ENCODE assay signal across 16 cellular contexts in the genomic region with DNA sequence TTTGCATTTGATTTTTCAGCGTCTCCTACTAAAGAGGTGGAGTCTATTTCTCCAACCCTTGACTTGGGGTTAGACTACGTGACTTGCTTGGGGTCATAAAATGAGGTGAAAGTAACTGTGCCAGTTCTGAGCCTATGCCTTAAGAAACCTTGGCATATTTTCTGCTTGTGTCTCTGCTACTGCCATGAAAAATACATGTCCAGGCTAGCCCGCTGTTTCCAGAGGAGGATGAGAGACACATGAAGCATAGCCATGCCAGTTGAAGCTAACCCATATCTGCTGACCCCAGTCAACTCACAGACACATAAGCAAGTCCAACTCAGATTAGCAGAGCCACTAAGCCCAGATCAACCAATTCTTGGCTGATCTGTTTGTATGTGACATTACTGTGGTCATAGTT. TPM values are rescaled to one million over a fixed set of nuclear protein-coding genes. Genes with fewer than 3 reads are reported as not detected.
DNase-seq lines count a peak whose midpoint lies in the region; ATAC-seq and TF ChIP-seq lines count a peak whose summit lies in the region.
"Had no signal": no experiment of that assay in that cellular context is flagged by ENCODE, and none has a peak within 500 bp of the region (broad histone marks: within the 10 kb centered on the region; RNA-seq: fewer than 3 reads in every experiment).

No MANE protein-coding gene starts in this region.

- H3K4me1 ChIP-seq in Karpas-422 (ENCODE audit: low read length) (no peaks in the 10 kb centered on the region), osteoblast (ENCODE audit: insufficient read depth, low read length) (no peaks in the 10 kb centered on the region), Peyer's patch (no peaks in the 10 kb centered on the region)
- H3K4me1 ChIP-seq: BLaER1, HAP-1 had no signal

- H3K27me3 ChIP-seq in Karpas-422 (ENCODE audit: low read length) (no peaks in the 10 kb centered on the region), osteoblast (ENCODE audit: insufficient read depth, low read length) (no peaks in the 10 kb centered on the region), Peyer's patch (no peaks in the 10 kb centered on the region)
- H3K27me3 ChIP-seq: BLaER1 had no signal

- H3K27ac ChIP-seq in Karpas-422 (ENCODE audit: low read length): no peak overlapping the region
- no peak overlapping the region for H3K27ac ChIP-seq in osteoblast (ENCODE audit: low read depth, low read length)
- no peak overlapping the region for H3K27ac ChIP-seq in Peyer's patch
- H3K27ac ChIP-seq: BLaER1 had no signal

- peak; percentile 67 for ATAC-seq in esophagus mucosa
- ATAC-seq: GM23338 had no signal

- no peak overlapping the region for H3K4me3 ChIP-seq in Karpas-422 (ENCODE audit: low read length)
- no peak overlapping the region for H3K4me3 ChIP-seq in osteoblast (ENCODE audit: insufficient read depth, low read length)
- H3K4me3 ChIP-seq in Peyer's patch: no peak overlapping the region
- H3K4me3 ChIP-seq: BLaER1, GM23338, HAP-1 had no signal

- H3K36me3 ChIP-seq in Karpas-422 (ENCODE audit: insufficient read depth, low read length) (no peaks in the 10 kb centered on the region), osteoblast (ENCODE audit: insufficient read depth, low read length) (no peaks in the 10 kb centered on the region), Peyer's patch (no peaks in the 10 kb centered on the region)
- H3K36me3 ChIP-seq: BLaER1, HAP-1 had no signal

- no peak overlapping the region for H3K4me2 ChIP-seq in Karpas-422 (ENCODE audit: low read depth, low read length, poor library complexity, severe bottlenecking)
- H3K4me2 ChIP-seq in osteoblast (ENCODE audit: insufficient read depth, low read length): no peak overlapping the region
- H3K4me2 ChIP-seq: BLaER1, GM23338 had no signal

- TF ChIP-seq CTCF in osteoblast (IDR thresholded peaks at IDR 0.05; ENCODE audit: extremely low read depth, low read depth, low read length): no peak
- no peak for TF ChIP-seq CTCF in Peyer's patch (IDR thresholded peaks at IDR 0.05)

- TF ChIP-seq POLR2A in Peyer's patch (IDR thresholded peaks at IDR 0.05): no peak

- peak; percentile 27 for DNase-seq in Karpas-422
- peak; percentile 12 for DNase-seq in dedifferentiated amniotic fluid mesenchymal stem cell (ENCODE audit: extremely low spot score)
- DNase-seq in osteoblast (ENCODE audit: insufficient read length, low spot score, missing footprints): no peak
- no peak for DNase-seq in inferior parietal cortex (ENCODE audit: extremely low spot score)
- DNase-seq in C1 segment of cervical spinal cord (lab: John Stamatoyannopoulos, UW): no peak
- DNase-seq in Peyer's patch: no peak
- DNase-seq: 8988T; AML-193; Calu3; CD4-positive, CD25-positive, alpha-beta regulatory T cell; DMS 273 treated with DMSO at 0.1 percent for 48 hours had no signal

- H4K20me1 ChIP-seq in Karpas-422 (ENCODE audit: insufficient read depth, low read depth, low read length) (no peaks in the 10 kb centered on the region), osteoblast (ENCODE audit: insufficient read depth, low read length) (no peaks in the 10 kb centered on the region)
- H4K20me1 ChIP-seq: BLaER1 had no signal

- no peaks in the 10 kb centered on the region for H3K79me2 ChIP-seq in Karpas-422 (ENCODE audit: low read length)
- H3K79me2 ChIP-seq in osteoblast (ENCODE audit: insufficient read depth, low read length): no peaks in the 10 kb centered on the region

- no peaks in the 10 kb centered on the region for H3K9me2 ChIP-seq in Karpas-422 (replicated peaks; ENCODE audit: insufficient read depth, low read length)

- H3K9ac ChIP-seq in Karpas-422 (ENCODE audit: low read length): no peak overlapping the region
- H3K9ac ChIP-seq: BLaER1 had no signal

- no peaks in the 10 kb centered on the region for H3K9me3 ChIP-seq in Karpas-422 (ENCODE audit: low read length)
- H3K9me3 ChIP-seq in osteoblast (ENCODE audit: low read depth, low read length): no peaks in the 10 kb centered on the region
- H3K9me3 ChIP-seq in Peyer's patch: no peaks in the 10 kb centered on the region
- H3K9me3 ChIP-seq: BLaER1, HAP-1 had no signal

- H2AFZ ChIP-seq in Karpas-422 (ENCODE audit: low read length): no peak overlapping the region
- peak overlapping the region; percentile 8 for H2AFZ ChIP-seq in osteoblast (ENCODE audit: low read length)
- H2AFZ ChIP-seq: GM23338 had no signal

RNA-seq across cellular contexts. Expression of a gene that starts 38.7 kb away (rescaled TPM):
- total RNA-seq in Karpas-422 (2014; rRNA removed; shearing (Covaris generic); ENCODE audit: low replicate concordance): not detected in 2 replicates
- total RNA-seq in esophagus mucosa: not detected
- 0.29 TPM in 1 of 2 replicates, not detected in the other for total RNA-seq in osteoblast
- total RNA-seq in Peyer's patch: not detected
- total RNA-seq: Calu3; CD4-positive, CD25-positive, alpha-beta regulatory T cell; Daoy; GM23338 had no signal

Comparison
In these comparisons a context has a peak if more than half of its experiments do, and no peak if none do; other contexts are left out.
1. DNase-seq: peak in Karpas-422 (single experiment) and dedifferentiated amniotic fluid mesenchymal stem cell (single experiment); none in osteoblast (single experiment), inferior parietal cortex (single experiment), C1 segment of cervical spinal cord (0 of 14) and Peyer's patch (0 of 3).